9 cellular contexts compared by ENCODE assay signal in genomic region chr11:3123316-3123715, GRCh38. TPM values are rescaled to one million over a fixed set of nuclear protein-coding genes. Genes with fewer than 3 reads are reported as not detected.
DNase-seq lines count a peak whose midpoint lies in the region; ATAC-seq, FAIRE-seq and TF ChIP-seq lines count a peak whose summit lies in the region.
"Had no signal": no experiment of that assay in that cellular context is flagged by ENCODE, and none has a peak within 500 bp of the region (broad histone marks: within the 10 kb centered on the region; RNA-seq: fewer than 3 reads in every experiment).

No MANE protein-coding gene starts in this region.

- DNase-seq in NCI-H1694 treated with DMSO at 0.1 percent for 48 hours (lab: John Stamatoyannopoulos, UW), result peak; percentile 81
- peak; percentile 9 for DNase-seq in astrocyte (ENCODE audit: low read depth)
- peak; percentile 51 for DNase-seq in inferior parietal cortex (ENCODE audit: extremely low spot score)
- peak; percentile 87 to 90 for DNase-seq in thyroid gland
- DNase-seq in GM12892 (ENCODE audit: insufficient read length), result no peak
- no peak for DNase-seq in GM19239 (ENCODE audit: insufficient read length, low spot score)

- H3K27ac ChIP-seq in astrocyte (ENCODE audit: low read depth, low read length) (no peak overlapping the region), thyroid gland (peak overlapping the region; percentile 41 to 66 (median 53))

- intact Hi-C loops in thyroid gland (cut with DNase I), result no loop called here

- H3K4me3 ChIP-seq in astrocyte (ENCODE audit: insufficient read depth, low read depth, low read length) (no peak overlapping the region), thyroid gland (replicated peaks in 1 of 3) (no peak overlapping the region)
- H3K4me3 ChIP-seq: GM12878 had no signal

- FAIRE-seq in astrocyte (lab: Jason Lieb, UNC) (no peak), GM12892 (lab: Jason Lieb, UNC) (no peak), GM19239 (lab: Jason Lieb, UNC) (no peak)
- FAIRE-seq: GM12878 had no signal

- ATAC-seq in HG03045 (IDR thresholded peaks at IDR 0.05; ENCODE audit: unreplicated experiment), result no peak
- ATAC-seq: GM12878 had no signal

- peaks cover 4% of the 10 kb centered on the region for H3K36me3 Mint-ChIP-seq in astrocyte (ENCODE audit: low read depth, unreplicated experiment)

- H3K9me3 Mint-ChIP-seq in astrocyte (ENCODE audit: unreplicated experiment), result no peaks in the 10 kb centered on the region
- H3K9me3 Mint-ChIP-seq: central memory CD8-positive, alpha-beta T cell had no signal

- no peak overlapping the region for H3K4me3 Mint-ChIP-seq in astrocyte (ENCODE audit: unreplicated experiment)
- H3K4me3 Mint-ChIP-seq: central memory CD8-positive, alpha-beta T cell had no signal

- no peak overlapping the region for H3K27ac Mint-ChIP-seq in astrocyte (ENCODE audit: unreplicated experiment)

- WGBS in thyroid gland, 2 donors, result 42 to 60% methylated on average over 9 to 17 of the region's 17 CpGs

- H3K27me3 ChIP-seq in astrocyte (ENCODE audit: insufficient read depth, low read length), result no peaks in the 10 kb centered on the region
- no peaks in the 10 kb centered on the region for H3K27me3 ChIP-seq in thyroid gland

- no peak overlapping the region for H2AFZ ChIP-seq in astrocyte (ENCODE audit: low read depth, low read length)

- H3K27me3 Mint-ChIP-seq in astrocyte (ENCODE audit: low read depth, unreplicated experiment), result no peaks in the 10 kb centered on the region
- H3K27me3 Mint-ChIP-seq: central memory CD8-positive, alpha-beta T cell had no signal

- no peak for TF ChIP-seq POLR2A in thyroid gland (IDR thresholded peaks at IDR 0.05)
- TF ChIP-seq POLR2A in GM12892 (IDR thresholded peaks at IDR 0.05; ENCODE audit: low read depth, low read length), result no peak

- no peaks in the 10 kb centered on the region for H3K9me3 ChIP-seq in astrocyte (ENCODE audit: insufficient read depth, low read depth, low read length)
- H3K9me3 ChIP-seq in thyroid gland, result no peaks in the 10 kb centered on the region

- H3K9ac ChIP-seq in astrocyte (ENCODE audit: low read length), result no peak overlapping the region

- no peak overlapping the region for H3K4me2 ChIP-seq in astrocyte (ENCODE audit: low read length)

- peaks cover 21% of the 10 kb centered on the region for H4K20me1 ChIP-seq in astrocyte (ENCODE audit: insufficient read depth, low read length)

- H3K4me1 ChIP-seq in astrocyte (ENCODE audit: insufficient read depth, low read length), result peaks cover 13% of the 10 kb centered on the region
- peaks cover 3 to 33% of the 10 kb centered on the region in 2 donors for H3K4me1 ChIP-seq in thyroid gland

- TF ChIP-seq CTCF in astrocyte (IDR thresholded peaks at IDR 0.05; ENCODE audit: insufficient read depth, low read depth, low read length) (no peak), thyroid gland (IDR thresholded peaks at IDR 0.05) (peak in 1 of 6 experiments; percentile 13)

- H3K4me1 Mint-ChIP-seq in astrocyte (ENCODE audit: low read depth, unreplicated experiment), result no peaks in the 10 kb centered on the region
- H3K4me1 Mint-ChIP-seq: central memory CD8-positive, alpha-beta T cell had no signal

- H3K36me3 ChIP-seq in astrocyte (ENCODE audit: insufficient read depth, low read length) (no peaks in the 10 kb centered on the region), thyroid gland (peaks cover 7 to 9% of the 10 kb centered on the region in 2 donors)

- no peaks in the 10 kb centered on the region for H3K79me2 ChIP-seq in astrocyte (ENCODE audit: insufficient read depth, low read length)

RNA-seq across cellular contexts. Expression of gene OSBPL5, which starts 41.8 kb away (rescaled TPM):
- total RNA-seq in astrocyte (29.0 and 34.2 TPM in 2 replicates), thyroid gland (10 to 100 TPM; 24.2 to 46.7 (median 34.4) TPM)
- polyA plus RNA-seq in GM12892 (2012; ENCODE audit: missing spikeins), result not detected
- total RNA-seq: GM12878 had no signal
- polyA plus RNA-seq: GM12878 had no signal

Comparison
In these comparisons a context has a peak if more than half of its experiments do, and no peak if none do; other contexts are left out.
1. DNase-seq: peak in NCI-H1694 treated with DMSO at 0.1 percent for 48 hours (single experiment), astrocyte (single experiment), inferior parietal cortex (single experiment) and thyroid gland (2 of 2); none in GM12892 (single experiment) and GM19239 (single experiment).